Comparison of ENCODE assay signal across 1 cellular context in the genomic region with DNA sequence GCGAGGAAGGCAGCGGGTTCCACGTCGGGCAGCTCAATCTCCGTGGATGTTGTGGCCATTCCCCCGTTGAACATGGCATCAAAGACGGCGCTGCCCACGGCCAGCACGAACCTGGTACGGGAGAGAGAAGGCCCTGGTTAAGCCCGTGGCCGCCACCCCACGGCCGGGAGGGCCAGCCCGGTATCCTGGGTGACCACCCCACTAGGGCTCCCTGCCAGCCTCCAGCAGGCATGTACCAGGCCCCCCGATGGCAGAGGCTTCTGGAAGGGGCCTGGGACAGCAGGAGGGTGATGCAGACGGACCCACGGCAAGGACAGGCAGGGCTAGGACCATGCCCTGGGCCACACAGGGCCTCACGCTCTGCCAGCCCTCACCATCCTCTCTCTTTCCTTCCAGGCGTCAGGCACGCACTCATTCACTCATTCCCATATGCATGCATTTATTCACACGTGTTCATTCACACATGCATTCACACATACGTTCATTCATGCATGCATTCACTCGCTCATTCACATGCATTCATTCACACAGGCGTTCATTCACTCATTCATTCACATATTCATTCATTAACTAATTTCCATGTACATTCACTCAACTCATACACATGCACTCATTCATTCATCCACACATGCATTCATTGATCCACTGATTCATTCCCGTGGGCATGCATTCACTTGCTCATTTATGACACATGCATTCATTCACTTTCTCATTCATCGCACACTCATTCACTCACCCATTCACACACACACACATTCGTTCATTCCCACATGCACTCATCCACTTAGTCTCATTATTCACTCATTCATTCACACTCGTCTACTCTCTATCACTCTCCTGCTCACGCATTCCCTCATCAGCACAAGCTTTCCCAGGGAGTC.
TF ChIP-seq lines count a peak whose summit lies in the region.

No MANE protein-coding gene starts in this region.

TF ChIP-seq in HEK293, 187 proteins besides CTCF, POLR2A, EP300 and RAD21 (continued from another document):
- TF ChIP-seq ZNF366 (tag by site-specific recombination; conservative IDR thresholded peaks at IDR 0.05): peak; percentile 64
- TF ChIP-seq ZNF214 (tag by site-specific recombination; IDR thresholded peaks at IDR 0.05; ENCODE audit: borderline replicate concordance): no peak
- TF ChIP-seq ZNF24 (tag by site-specific recombination; IDR thresholded peaks at IDR 0.05): peak; percentile 96
TF ChIP-seq in HEK293: peak in this region for 3.
